In genomic region chr5:151262532-151262931, GRCh38 we compare ENCODE assay signal across 16 cellular contexts. TPM values are rescaled to one million over a fixed set of nuclear protein-coding genes. Genes with fewer than 3 reads are reported as not detected.
A peak's percentile ranks its signal among the peaks of the same experiment; 100 is the strongest.
DNase-seq lines count a peak whose midpoint lies in the region; ATAC-seq and TF ChIP-seq lines count a peak whose summit lies in the region.
"Had no signal": no experiment of that assay in that cellular context is flagged by ENCODE, and none has a peak within 500 bp of the region (broad histone marks: within the 10 kb centered on the region; RNA-seq: fewer than 3 reads in every experiment).

No MANE protein-coding gene starts in this region.

- intact Hi-C loops in MCF 10A (cut with micrococcal nuclease) (no loop called here), mammary epithelial cell (cut with micrococcal nuclease) (no loop called here)

- H3K79me2 ChIP-seq in mammary epithelial cell (ENCODE audit: insufficient read depth, low read length), result peaks cover 53% of the 10 kb centered on the region

- POLR2A ChIA-PET in MCF 10A (lab: Yijun Ruan, JAX), result interaction anchor here (4.4 kb wide), 1 partner anchor 9 kb away, joined by 55 read pairs; the partner anchor contains the start of gene GM2A

- H3K27me3 ChIP-seq in mammary epithelial cell (ENCODE audit: insufficient read depth, low read length), result no peaks in the 10 kb centered on the region
- no peaks in the 10 kb centered on the region for H3K27me3 ChIP-seq in RWPE2 (ENCODE audit: insufficient read depth, poor library complexity, severe bottlenecking)
- H3K27me3 ChIP-seq: BE2C had no signal

- no peak for DNase-seq in MCF 10A (ENCODE audit: unreplicated experiment)
- no peak for DNase-seq in mammary epithelial cell
- no peak for DNase-seq in RWPE2 (ENCODE audit: low spot score)
- no peak for DNase-seq in memory B cell (ENCODE audit: low spot score in 2 of 2)
- no peak for DNase-seq in HT-29 (ENCODE audit: low spot score)
- DNase-seq in cerebellar nuclear complex (lab: John Stamatoyannopoulos, UW), result no peak
- DNase-seq: BE2C; CD8-positive, alpha-beta T cell; COR-L47; DMS153; DND-41; GDM1; GOT3; H9 had no signal

- BruUV-seq in MCF 10A (replicated peaks; lab: Mats Ljungman, UMichigan), result no TSS peak
- no TSS peak for BruUV-seq in mammary epithelial cell (replicated peaks; lab: Mats Ljungman, UMichigan)

- H3K4me1 Mint-ChIP-seq in MCF 10A (ENCODE audit: insufficient read depth, unreplicated experiment) (peaks cover 35% of the 10 kb centered on the region), memory B cell (peaks cover 38% of the 10 kb centered on the region)

- H3K27ac ChIP-seq in mammary epithelial cell (ENCODE audit: insufficient read depth, low read depth, low read length) (no peak overlapping the region), RWPE2 (ENCODE audit: poor library complexity, severe bottlenecking) (peak overlapping the region; percentile 91)
- H3K27ac ChIP-seq: C4-2B had no signal

- 100% methylated on average over 3 of the region's 3 CpGs for WGBS in mammary epithelial cell (ENCODE audit: low coverage, missing lambda C conversion rate)

- no peak overlapping the region for H3K9ac ChIP-seq in mammary epithelial cell (ENCODE audit: insufficient read depth, low read length)

- in situ Hi-C loops in mammary epithelial cell (cut with MboI; ENCODE audit: low sequenced_read_pairs in 2 of 2), result no loop called here

- CTCF ChIA-PET in MCF 10A (lab: Yijun Ruan, JAX), result interaction anchor here (0.6 to 1.1 kb wide), 4 partner anchors 11 to 419 kb away, joined by 3 to 4 read pairs (median 3); no protein-coding TSS in a partner anchor
- CTCF ChIA-PET in mammary epithelial cell (lab: Charles Lee; ENCODE audit: low non-redundant PET), result no interaction called here

- ATAC-seq in RWPE2 (ENCODE audit: low read depth), result no peak
- ATAC-seq in memory B cell (ENCODE audit: low read depth), result no peak
- ATAC-seq in HG03097 (IDR thresholded peaks at IDR 0.05; ENCODE audit: low FRiP score, unreplicated experiment), result no peak
- ATAC-seq: CD8-positive, alpha-beta T cell had no signal

- no peak overlapping the region for H3K4me3 ChIP-seq in mammary epithelial cell (replicated peaks in 1 of 3; ENCODE audit: insufficient read depth in 1 of 3, low read depth in 2 of 3, low read length in 3 of 3)
- no peak overlapping the region for H3K4me3 ChIP-seq in RWPE2 (ENCODE audit: severe bottlenecking)

- H3K9me3 ChIP-seq in mammary epithelial cell (replicated peaks; ENCODE audit: insufficient read depth, low read length) (no peaks in the 10 kb centered on the region), RWPE2 (ENCODE audit: severe bottlenecking) (no peaks in the 10 kb centered on the region)
- H3K9me3 ChIP-seq: BE2C had no signal

- TF ChIP-seq CTCF in MCF 10A (IDR thresholded peaks at IDR 0.05; ENCODE audit: unreplicated experiment) (no peak), mammary epithelial cell (conservative IDR thresholded peaks at IDR 0.05 in 1 of 2, IDR thresholded peaks at IDR 0.05 in 1 of 2; ENCODE audit: extremely low read depth in 1 of 2, insufficient read depth in 1 of 2, low read depth in 1 of 2, low read length in 2 of 2) (no peak), RWPE2 (IDR thresholded peaks at IDR 0.05; ENCODE audit: poor library complexity, severe bottlenecking) (no peak)

- no peaks in the 10 kb centered on the region for H4K20me1 ChIP-seq in mammary epithelial cell (ENCODE audit: insufficient read depth, low read length)

- H3K9me3 Mint-ChIP-seq in MCF 10A (ENCODE audit: unreplicated experiment) (no peaks in the 10 kb centered on the region), memory B cell (no peaks in the 10 kb centered on the region)
- H3K9me3 Mint-ChIP-seq: CD8-positive, alpha-beta T cell; H9 had no signal

- no peak overlapping the region for H3K4me2 ChIP-seq in mammary epithelial cell (ENCODE audit: insufficient read depth, low read depth, low read length)

- H3K36me3 Mint-ChIP-seq in MCF 10A (ENCODE audit: insufficient read depth, unreplicated experiment), result peaks cover 92% of the 10 kb centered on the region
- peaks cover 65% of the 10 kb centered on the region for H3K36me3 Mint-ChIP-seq in memory B cell

- no peaks in the 10 kb centered on the region for H3K27me3 Mint-ChIP-seq in MCF 10A (ENCODE audit: insufficient read depth, unreplicated experiment)
- no peaks in the 10 kb centered on the region for H3K27me3 Mint-ChIP-seq in memory B cell

- dilution Hi-C loops in mammary epithelial cell (cut with HindIII; ENCODE audit: low sequenced_read_pairs), result no loop called here

- H3K27ac Mint-ChIP-seq in MCF 10A (ENCODE audit: low read depth, unreplicated experiment), result peak overlapping the region; percentile 91
- peak overlapping the region; percentile 28 for H3K27ac Mint-ChIP-seq in memory B cell
- H3K27ac Mint-ChIP-seq: CD8-positive, alpha-beta T cell had no signal

- H3K36me3 ChIP-seq in mammary epithelial cell (ENCODE audit: insufficient read depth, low read length) (peaks cover 4% of the 10 kb centered on the region), RWPE2 (ENCODE audit: low read depth) (peaks cover 71% of the 10 kb centered on the region)
- H3K36me3 ChIP-seq: BE2C had no signal

- H3K4me3 Mint-ChIP-seq in MCF 10A (ENCODE audit: unreplicated experiment) (no peak overlapping the region), memory B cell (no peak overlapping the region)
- H3K4me3 Mint-ChIP-seq: CD8-positive, alpha-beta T cell; H9 had no signal

- H3K4me1 ChIP-seq in mammary epithelial cell (ENCODE audit: insufficient read depth, low read length) (peaks cover 42% of the 10 kb centered on the region), RWPE2 (ENCODE audit: insufficient read depth, poor library complexity, severe bottlenecking) (peaks cover 38% of the 10 kb centered on the region)
- H3K4me1 ChIP-seq: BE2C had no signal

- no peak overlapping the region for H2AFZ ChIP-seq in mammary epithelial cell (ENCODE audit: low read depth, low read length)

RNA-seq across cellular contexts. Expression of gene GM2A, which starts 9.5 kb away (rescaled TPM):
- total RNA-seq in MCF 10A (2022) (28.9 and 36.1 TPM in 2 replicates), mammary epithelial cell (100 to 1,000 TPM; 114 to 138 TPM)
- polyA plus RNA-seq in mammary epithelial cell, result 88.4 TPM
- 238 TPM for polyA minus RNA-seq in mammary epithelial cell
- 13.0 and 14.7 TPM in 2 replicates for total RNA-seq in HT-29 (2014; rRNA removed; shearing (Covaris generic))

RNA-seq across cellular contexts. Expression of gene CCDC69, which starts 38.6 kb away (rescaled TPM):
- total RNA-seq in MCF 10A (2022) (2.8 and 3.0 TPM in 2 replicates), mammary epithelial cell (1 to 10 TPM in 1 of 2 donors, under 1 TPM in 1; 0.17 to 1.3 TPM)
- 2.2 TPM for polyA plus RNA-seq in mammary epithelial cell
- 0.16 TPM for polyA minus RNA-seq in mammary epithelial cell
- 0.33 and 0.50 TPM in 2 replicates for total RNA-seq in HT-29 (2014; rRNA removed; shearing (Covaris generic))

RNA-seq across cellular contexts. Expression of gene SLC36A3, which starts 41.0 kb away (rescaled TPM):
- total RNA-seq in MCF 10A (2022), result not detected in 2 replicates
- not detected for total RNA-seq in mammary epithelial cell
- not detected for polyA plus RNA-seq in mammary epithelial cell
- polyA minus RNA-seq in mammary epithelial cell, result not detected
- not detected in 2 replicates for total RNA-seq in HT-29 (2014; rRNA removed; shearing (Covaris generic))
- total RNA-seq: CD8-positive, alpha-beta T cell; H9 had no signal
